In the genomic region with DNA sequence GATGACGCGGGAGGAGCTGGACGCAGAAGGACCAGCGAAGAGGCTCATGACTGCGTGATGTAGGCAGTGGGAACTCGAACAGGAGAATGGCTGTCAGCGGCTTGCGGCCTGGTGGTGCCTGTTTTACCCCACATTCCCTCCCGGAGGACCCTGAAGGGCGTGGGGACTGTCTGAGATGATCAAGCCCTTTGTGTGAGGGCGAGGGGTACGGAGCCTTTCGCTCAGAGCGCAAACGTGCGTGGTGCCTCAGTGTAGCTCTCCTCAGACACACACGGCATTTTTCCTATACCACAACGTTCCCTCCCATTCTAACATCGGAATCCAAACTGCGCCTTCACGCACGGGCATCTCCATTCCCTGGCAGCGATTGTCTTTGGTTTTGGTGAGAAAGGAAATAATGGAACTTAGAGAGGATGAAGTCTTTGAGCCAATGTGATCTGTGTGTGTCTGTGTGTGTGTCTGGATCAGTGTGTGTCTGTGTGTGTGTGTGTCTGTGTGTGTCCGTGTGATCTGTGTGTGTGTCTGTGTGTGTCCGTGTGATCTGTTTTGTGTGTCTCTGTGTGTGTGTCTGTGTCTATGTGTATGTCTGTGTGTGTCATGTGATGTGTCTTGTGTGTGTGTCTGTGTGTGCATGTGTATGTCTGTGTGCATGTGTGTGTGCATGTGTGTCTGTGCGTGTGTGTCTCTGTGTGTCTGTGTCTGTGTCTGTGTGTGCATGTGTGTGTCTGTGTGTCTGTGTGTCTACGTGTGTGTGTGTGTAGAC, we compare ENCODE assay signal across 23 cellular contexts. TPM values are rescaled to one million over a fixed set of nuclear protein-coding genes. Genes with fewer than 3 reads are reported as not detected.
DNase-seq lines count a peak whose midpoint lies in the region; ATAC-seq, FAIRE-seq and TF ChIP-seq lines count a peak whose summit lies in the region.
"Had no signal": no experiment of that assay in that cellular context is flagged by ENCODE, and none has a peak within 500 bp of the region (broad histone marks: within the 10 kb centered on the region; RNA-seq: fewer than 3 reads in every experiment).

No MANE protein-coding gene starts in this region.

- no peak overlapping the region for H3K27ac Mint-ChIP-seq in activated naive CD4-positive, alpha-beta T cell treated with anti-CD3 and anti-CD28 coated beads for 36 hours
- H3K27ac Mint-ChIP-seq in endothelial cell (ENCODE audit: unreplicated experiment) (no peak overlapping the region), progenitor cell of endocrine pancreas (peak overlapping the region; percentile 33)
- no peak overlapping the region for H3K27ac Mint-ChIP-seq in activated T-cell treated with anti-CD3 and anti-CD28 coated beads, Interleukin-2, amount 50 U/mL, for 24 hours
- H3K27ac Mint-ChIP-seq: activated T-helper 2 cell treated with anti-CD3 and anti-CD28 coated beads, Interferon-gamma antibody, Interleukin-2, Interleukin-4, amounts not matched to agents 10 μg/mL and 5 μg/mL and 100 μg/mL, durations not matched to agents 14 hours and 24 hours and 36 hours; CD8-positive, alpha-beta T cell; stimulated activated effector memory CD8-positive, alpha-beta T cell treated with anti-CD3 and anti-CD28 coated beads, Interleukin-12 subunit alpha, Interleukin-12 subunit beta, amount 100 ng/mL, for 72 hours had no signal

- TF ChIP-seq CTCF in endothelial cell (IDR thresholded peaks at IDR 0.05; ENCODE audit: unreplicated experiment) (no peak), progenitor cell of endocrine pancreas (IDR thresholded peaks at IDR 0.05; ENCODE audit: unreplicated experiment) (no peak)

- CTCF ChIA-PET in activated naive CD4-positive, alpha-beta T cell treated with anti-CD3 and anti-CD28 coated beads for 36 hours (lab: Charles Lee): no interaction called here

- peaks cover 7% of the 10 kb centered on the region for H3K4me1 Mint-ChIP-seq in activated naive CD4-positive, alpha-beta T cell treated with anti-CD3 and anti-CD28 coated beads for 36 hours (ENCODE audit: low read depth)
- H3K4me1 Mint-ChIP-seq in endothelial cell (ENCODE audit: unreplicated experiment) (no peaks in the 10 kb centered on the region), progenitor cell of endocrine pancreas (ENCODE audit: low read depth) (peaks cover 3% of the 10 kb centered on the region)
- H3K4me1 Mint-ChIP-seq in activated T-cell treated with anti-CD3 and anti-CD28 coated beads, Interleukin-2, amount 50 U/mL, for 24 hours (ENCODE audit: low read depth): peaks cover 16% of the 10 kb centered on the region

- ATAC-seq in stimulated activated naive CD8-positive, alpha-beta T cell treated with anti-CD3 and anti-CD28 coated beads, Interleukin-15, Interleukin-2, amounts not matched to agents 100 U/mL and 50 U/mL, for 24 hours: no peak
- ATAC-seq: activated CD4-positive, CD25-positive, alpha-beta regulatory T cell treated with anti-CD3 and anti-CD28 coated beads, Interleukin-2, amount 50 U/mL, for 24 hours; CD8-positive, alpha-beta T cell; stimulated activated effector memory CD8-positive, alpha-beta T cell treated with anti-CD3 and anti-CD28 coated beads, Interleukin-12 subunit alpha, Interleukin-12 subunit beta, amount 100 ng/mL, for 72 hours had no signal

- H3K36me3 Mint-ChIP-seq in activated naive CD4-positive, alpha-beta T cell treated with anti-CD3 and anti-CD28 coated beads for 36 hours (ENCODE audit: low read depth): no peaks in the 10 kb centered on the region
- H3K36me3 Mint-ChIP-seq in endothelial cell (ENCODE audit: low read depth, unreplicated experiment) (peaks cover 4% of the 10 kb centered on the region), progenitor cell of endocrine pancreas (ENCODE audit: insufficient read depth) (no peaks in the 10 kb centered on the region)
- H3K36me3 Mint-ChIP-seq in activated T-cell treated with anti-CD3 and anti-CD28 coated beads, Interleukin-2, amount 50 U/mL, for 24 hours (ENCODE audit: low read depth): no peaks in the 10 kb centered on the region
- H3K36me3 Mint-ChIP-seq: CD8-positive, alpha-beta T cell had no signal

- peak; percentile 3 for DNase-seq in activated naive CD4-positive, alpha-beta T cell treated with anti-CD3 and anti-CD28 coated beads for 36 hours
- no peak for DNase-seq in activated naive CD4-positive, alpha-beta T cell (lab: John Stamatoyannopoulos, UW)
- DNase-seq in HTR-8/SVneo (ENCODE audit: insufficient read length, low spot score): no peak
- DNase-seq in endothelial cell (ENCODE audit: low spot score): no peak
- peak; percentile 8 for DNase-seq in progenitor cell of endocrine pancreas (ENCODE audit: low spot score, unreplicated experiment)
- DNase-seq in activated T-cell treated with anti-CD3 and anti-CD28 coated beads, Interleukin-2, amount 50 U/mL, for 24 hours: no peak
- no peak for DNase-seq in stimulated activated naive CD8-positive, alpha-beta T cell treated with anti-CD3 and anti-CD28 coated beads, Interleukin-15, Interleukin-2, amounts not matched to agents 100 U/mL and 50 U/mL, for 24 hours
- DNase-seq in NCI-H1092 (lab: John Stamatoyannopoulos, UW): no peak
- DNase-seq: ACHN; CD8-positive, alpha-beta T cell; effector CD4-positive, alpha-beta T cell; GOT3; MV-4-11; NCI-H2081; NCI-H524; SHP77; thyroid gland had no signal

- intact Hi-C loops in activated naive CD4-positive, alpha-beta T cell treated with anti-CD3 and anti-CD28 coated beads for 36 hours (cut with micrococcal nuclease): loop anchor here (10.0 kb wide), 1 partner anchor 93 kb away; a partner anchor contains a TSS

- H3K4me3 Mint-ChIP-seq in activated naive CD4-positive, alpha-beta T cell treated with anti-CD3 and anti-CD28 coated beads for 36 hours: no peak overlapping the region
- H3K4me3 Mint-ChIP-seq in endothelial cell (ENCODE audit: unreplicated experiment) (peak overlapping the region; percentile 31), progenitor cell of endocrine pancreas (ENCODE audit: low read depth) (no peak overlapping the region)
- H3K4me3 Mint-ChIP-seq in activated T-cell treated with anti-CD3 and anti-CD28 coated beads, Interleukin-2, amount 50 U/mL, for 24 hours: no peak overlapping the region
- H3K4me3 Mint-ChIP-seq: CD8-positive, alpha-beta T cell; stimulated activated effector memory CD8-positive, alpha-beta T cell treated with anti-CD3 and anti-CD28 coated beads, Interleukin-12 subunit alpha, Interleukin-12 subunit beta, amount 100 ng/mL, for 72 hours had no signal

- peak; percentile 100 for FAIRE-seq in HTR-8/SVneo (lab: Jason Lieb, UNC)
- FAIRE-seq: keratinocyte had no signal

- H3K9me3 Mint-ChIP-seq in activated naive CD4-positive, alpha-beta T cell treated with anti-CD3 and anti-CD28 coated beads for 36 hours: no peaks in the 10 kb centered on the region
- no peaks in the 10 kb centered on the region for H3K9me3 Mint-ChIP-seq in endothelial cell (ENCODE audit: unreplicated experiment)
- no peaks in the 10 kb centered on the region for H3K9me3 Mint-ChIP-seq in progenitor cell of endocrine pancreas (ENCODE audit: low read depth)
- no peaks in the 10 kb centered on the region for H3K9me3 Mint-ChIP-seq in activated T-cell treated with anti-CD3 and anti-CD28 coated beads, Interleukin-2, amount 50 U/mL, for 24 hours
- H3K9me3 Mint-ChIP-seq: activated T-helper 2 cell treated with anti-CD3 and anti-CD28 coated beads, Interferon-gamma antibody, Interleukin-2, Interleukin-4, amounts not matched to agents 10 μg/mL and 5 μg/mL and 100 μg/mL, durations not matched to agents 14 hours and 24 hours and 36 hours; CD8-positive, alpha-beta T cell; stimulated activated effector memory CD8-positive, alpha-beta T cell treated with anti-CD3 and anti-CD28 coated beads, Interleukin-12 subunit alpha, Interleukin-12 subunit beta, amount 100 ng/mL, for 72 hours had no signal

- H3K27me3 Mint-ChIP-seq in activated naive CD4-positive, alpha-beta T cell treated with anti-CD3 and anti-CD28 coated beads for 36 hours (ENCODE audit: low read depth): no peaks in the 10 kb centered on the region
- H3K27me3 Mint-ChIP-seq in endothelial cell (ENCODE audit: unreplicated experiment): peaks cover 5% of the 10 kb centered on the region
- no peaks in the 10 kb centered on the region for H3K27me3 Mint-ChIP-seq in progenitor cell of endocrine pancreas
- no peaks in the 10 kb centered on the region for H3K27me3 Mint-ChIP-seq in activated T-cell treated with anti-CD3 and anti-CD28 coated beads, Interleukin-2, amount 50 U/mL, for 24 hours

RNA-seq across cellular contexts. Expression of a gene that starts 5.3 kb away (rescaled TPM):
- total RNA-seq in activated naive CD4-positive, alpha-beta T cell treated with anti-CD3 and anti-CD28 coated beads for 36 hours: under 1 TPM; 0.35 to 0.38 TPM
- total RNA-seq in endothelial cell (ENCODE audit: unreplicated experiment) (not detected), progenitor cell of endocrine pancreas (0.29 and 0.31 TPM in 2 replicates)

RNA-seq across cellular contexts. Expression of a gene that starts 11.3 kb away (rescaled TPM):
- total RNA-seq in activated naive CD4-positive, alpha-beta T cell treated with anti-CD3 and anti-CD28 coated beads for 36 hours: 100 to 1,000 TPM; 189 to 194 TPM
- 151 TPM for total RNA-seq in endothelial cell (ENCODE audit: unreplicated experiment)
- 340 and 374 TPM in 2 replicates for total RNA-seq in progenitor cell of endocrine pancreas

RNA-seq across cellular contexts. Expression of a gene that starts 15.7 kb away (rescaled TPM):
- not detected for total RNA-seq in activated naive CD4-positive, alpha-beta T cell treated with anti-CD3 and anti-CD28 coated beads for 36 hours
- total RNA-seq in endothelial cell (ENCODE audit: unreplicated experiment) (not detected), progenitor cell of endocrine pancreas (not detected in 2 replicates)
- total RNA-seq: activated T-helper 2 cell treated with anti-CD3 and anti-CD28 coated beads, Interferon-gamma antibody, Interleukin-2, Interleukin-4, amounts not matched to agents 10 μg/mL and 5 μg/mL and 100 μg/mL, durations not matched to agents 14 hours and 24 hours and 36 hours; CD8-positive, alpha-beta T cell; mesenteric fat pad; renal cortical epithelial cell; thyroid gland had no signal

RNA-seq across cellular contexts. Expression of a gene that starts 22.1 kb away (rescaled TPM):
- under 1 TPM in 1 of 2 experiments, not detected in 1; 0.10 TPM for total RNA-seq in activated naive CD4-positive, alpha-beta T cell treated with anti-CD3 and anti-CD28 coated beads for 36 hours
- total RNA-seq in endothelial cell (ENCODE audit: unreplicated experiment): 1.3 TPM
- total RNA-seq in progenitor cell of endocrine pancreas: 1.9 and 2.6 TPM in 2 replicates

RNA-seq across cellular contexts. Expression of a gene that starts 33.0 kb away (rescaled TPM):
- under 1 TPM in 1 of 2 experiments, not detected in 1; 0.12 TPM for total RNA-seq in activated naive CD4-positive, alpha-beta T cell treated with anti-CD3 and anti-CD28 coated beads for 36 hours
- total RNA-seq in endothelial cell (ENCODE audit: unreplicated experiment): 0.31 TPM
- total RNA-seq in progenitor cell of endocrine pancreas: 11.0 and 11.8 TPM in 2 replicates

Comparison
In these comparisons a context has a peak if more than half of its experiments do, and no peak if none do; other contexts are left out.
1. DNase-seq: peak in activated naive CD4-positive, alpha-beta T cell treated with anti-CD3 and anti-CD28 coated beads for 36 hours (single experiment) and progenitor cell of endocrine pancreas (single experiment); none in activated naive CD4-positive, alpha-beta T cell (0 of 4), HTR-8/SVneo (single experiment), endothelial cell (single experiment), activated T-cell treated with anti-CD3 and anti-CD28 coated beads, Interleukin-2, amount 50 U/mL, for 24 hours (single experiment), stimulated activated naive CD8-positive, alpha-beta T cell treated with anti-CD3 and anti-CD28 coated beads, Interleukin-15, Interleukin-2, amounts not matched to agents 100 U/mL and 50 U/mL, for 24 hours (single experiment) and NCI-H1092 (single experiment).